14 cellular contexts compared by ENCODE assay signal in genomic region chr13:109500146-109500773, GRCh38.
DNase-seq lines count a peak whose midpoint lies in the region; ATAC-seq and TF ChIP-seq lines count a peak whose summit lies in the region.
"Had no signal": no experiment of that assay in that cellular context is flagged by ENCODE, and none has a peak within 500 bp of the region (broad histone marks: within the 10 kb centered on the region; RNA-seq: fewer than 3 reads in every experiment).

No MANE protein-coding gene starts in this region.

- H3K9ac ChIP-seq in H9 (ENCODE audit: extremely low read depth, insufficient read length, low read length) (no peak overlapping the region), NT2/D1 (ENCODE audit: insufficient read length, low read depth) (no peak overlapping the region), neural progenitor cell (no peak overlapping the region)

- H4K20me1 ChIP-seq in H9 (ENCODE audit: control insufficient read depth, insufficient read depth, insufficient read length) = no peaks in the 10 kb centered on the region
- no peaks in the 10 kb centered on the region for H4K20me1 ChIP-seq in neural progenitor cell (ENCODE audit: low read depth)

- H3K36me3 ChIP-seq in NT2/D1 (ENCODE audit: insufficient read depth, insufficient read length, low read length) (no peaks in the 10 kb centered on the region), neural progenitor cell (no peaks in the 10 kb centered on the region), HAP-1 (replicated peaks) (no peaks in the 10 kb centered on the region)
- H3K36me3 ChIP-seq: suprapubic skin had no signal

- WGBS in H9 (ENCODE audit: extremely low coverage, insufficient read length, low lambda C conversion rate) = no CpG with 5 or more reads among the region's 6 CpGs

- H3K56ac ChIP-seq in H9 (ENCODE audit: insufficient read length, low read depth, low read length) = no peak overlapping the region

- intact Hi-C loops in activated T-helper 1 cell treated with anti-CD3 and anti-CD28 coated beads, Interleukin-12 subunit alpha, Interleukin-12 subunit beta, Interleukin-2, Interleukin-4 antibody, amounts not matched to agents 30 ng/mL and 10 ng/mL and 1 ng/mL, durations not matched to agents 14 hours and 24 hours and 36 hours (cut with micrococcal nuclease) = no loop called here

- no peak for ATAC-seq in HG02981 (IDR thresholded peaks at IDR 0.05; ENCODE audit: unreplicated experiment)

- H3F3A ChIP-seq in neural progenitor cell (ENCODE audit: low read depth) = no peaks in the 10 kb centered on the region

- no peak overlapping the region for H3K18ac ChIP-seq in H9 (ENCODE audit: insufficient read length, low read depth, low read length)

- H3K23me2 ChIP-seq in H9 (ENCODE audit: insufficient read length, low read depth, low read length, poor library complexity, severe bottlenecking) = no peaks in the 10 kb centered on the region

- no peak overlapping the region for H2BK20ac ChIP-seq in H9 (ENCODE audit: low read depth, low read length, poor library complexity, severe bottlenecking)

- H2AK5ac ChIP-seq in H9 (ENCODE audit: insufficient read length, low read length) = no peak overlapping the region

- H3K27me3 ChIP-seq in H9 (ENCODE audit: insufficient read depth, low read length) (no peaks in the 10 kb centered on the region; the same call in 1 of the 2 replicates), NT2/D1 (ENCODE audit: insufficient read depth, insufficient read length) (no peaks in the 10 kb centered on the region), neural progenitor cell (no peaks in the 10 kb centered on the region), HAP-1 (ENCODE audit: low read depth) (no peaks in the 10 kb centered on the region)
- H3K27me3 ChIP-seq: suprapubic skin had no signal

- H3K27me3 Mint-ChIP-seq in H9 (ENCODE audit: low read depth) (no peaks in the 10 kb centered on the region; the same call in 1 of the 2 replicates), neural progenitor cell (ENCODE audit: insufficient read depth, low read depth) (peaks cover 12% of the 10 kb centered on the region)
- H3K27me3 Mint-ChIP-seq in activated T-helper 1 cell treated with anti-CD3 and anti-CD28 coated beads, Interleukin-12 subunit alpha, Interleukin-12 subunit beta, Interleukin-2, Interleukin-4 antibody, amounts not matched to agents 30 ng/mL and 10 ng/mL and 1 ng/mL, durations not matched to agents 14 hours and 24 hours and 36 hours (ENCODE audit: insufficient read depth) = no peaks in the 10 kb centered on the region

- H2BK120ac ChIP-seq in H9 (ENCODE audit: low read depth, low read length, poor library complexity, severe bottlenecking) = no peak overlapping the region

- no peak overlapping the region for H3T11ph ChIP-seq in H9 (ENCODE audit: low read length)

- peaks cover 0 to 9% (median 0%) of the 10 kb centered on the region in 3 experiments; a peak in 3 of 7 replicates for H3K36me3 Mint-ChIP-seq in H9 (ENCODE audit: insufficient read depth in 1 of 3, low read depth in 3 of 3)
- H3K36me3 Mint-ChIP-seq in neural progenitor cell = no peaks in the 10 kb centered on the region
- no peaks in the 10 kb centered on the region for H3K36me3 Mint-ChIP-seq in activated T-helper 1 cell treated with anti-CD3 and anti-CD28 coated beads, Interleukin-12 subunit alpha, Interleukin-12 subunit beta, Interleukin-2, Interleukin-4 antibody, amounts not matched to agents 30 ng/mL and 10 ng/mL and 1 ng/mL, durations not matched to agents 14 hours and 24 hours and 36 hours (ENCODE audit: low read depth)

- DNase-seq in H9 (peak; percentile 46), NT2/D1 (ENCODE audit: low read depth, low spot score) (peak; percentile 9), ecto neural progenitor cell (ENCODE audit: low spot score) (peak; percentile 67), neural progenitor cell (ENCODE audit: low spot score) (peak; percentile 43), HAP-1 (ENCODE audit: low spot score in 2 of 2) (no peak), D341Med (ENCODE audit: low spot score) (no peak)
- no peak for DNase-seq in activated T-helper 1 cell treated with anti-CD3 and anti-CD28 coated beads, Interleukin-12 subunit alpha, Interleukin-12 subunit beta, Interleukin-2, Interleukin-4 antibody, amounts not matched to agents 30 ng/mL and 10 ng/mL and 1 ng/mL, durations not matched to agents 14 hours and 24 hours and 36 hours (ENCODE audit: low spot score)
- DNase-seq: activated T-cell treated with anti-CD3 and anti-CD28 coated beads for 4 hours, aorta, KBM-7, midbrain, NCI-H2171 treated with DMSO at 0.1 percent for 48 hours had no signal

- no peak overlapping the region for H3K4me2 ChIP-seq in H9 (ENCODE audit: insufficient read depth, insufficient read length, low read length)
- no peak overlapping the region for H3K4me2 ChIP-seq in neural progenitor cell

- no peak overlapping the region for H3K14ac ChIP-seq in H9 (ENCODE audit: insufficient read depth, low read length)

- H2BK15ac ChIP-seq in H9 (ENCODE audit: low read depth, low read length) = no peak overlapping the region

- no peak overlapping the region for H3K27ac ChIP-seq in H9 (ENCODE audit: insufficient read length, low read depth, low read length)
- no peak overlapping the region for H3K27ac ChIP-seq in neural progenitor cell
- H3K27ac ChIP-seq: suprapubic skin had no signal

- no peaks in the 10 kb centered on the region for H3K9me3 ChIP-seq in H9 (ENCODE audit: control insufficient read depth, low read depth, low read length)
- H3K9me3 ChIP-seq in NT2/D1 (ENCODE audit: insufficient read depth, low read length) = no peaks in the 10 kb centered on the region
- no peaks in the 10 kb centered on the region for H3K9me3 ChIP-seq in neural progenitor cell (ENCODE audit: low read depth)
- H3K9me3 ChIP-seq in HAP-1 = no peaks in the 10 kb centered on the region
- H3K9me3 ChIP-seq: suprapubic skin had no signal

- H4K5ac ChIP-seq in H9 (ENCODE audit: insufficient read length, low read depth, low read length) = no peak overlapping the region

- H4K91ac ChIP-seq in H9 (ENCODE audit: insufficient read length, low read depth, low read length) = no peak overlapping the region

- H3K4me1 Mint-ChIP-seq in H9 = 0 out of 4 replicates have a peak, but pooled peaks cover 4% of the 10 kb centered on the region in 2 experiments
- peaks cover 11% of the 10 kb centered on the region for H3K4me1 Mint-ChIP-seq in neural progenitor cell
- H3K4me1 Mint-ChIP-seq in activated T-helper 1 cell treated with anti-CD3 and anti-CD28 coated beads, Interleukin-12 subunit alpha, Interleukin-12 subunit beta, Interleukin-2, Interleukin-4 antibody, amounts not matched to agents 30 ng/mL and 10 ng/mL and 1 ng/mL, durations not matched to agents 14 hours and 24 hours and 36 hours (ENCODE audit: low read depth) = no peaks in the 10 kb centered on the region

- H3K4me3 ChIP-seq in NT2/D1 (ENCODE audit: insufficient read length, low read depth) = no peak overlapping the region
- no peak overlapping the region for H3K4me3 ChIP-seq in neural progenitor cell
- no peak overlapping the region for H3K4me3 ChIP-seq in HAP-1
- H3K4me3 ChIP-seq: suprapubic skin had no signal

- H3K4me1 ChIP-seq in H9 (ENCODE audit: insufficient read depth, low read length) (no peaks in the 10 kb centered on the region), NT2/D1 (ENCODE audit: insufficient read depth, insufficient read length) (no peaks in the 10 kb centered on the region), neural progenitor cell (no peaks in the 10 kb centered on the region), HAP-1 (no peaks in the 10 kb centered on the region)
- H3K4me1 ChIP-seq: suprapubic skin had no signal

- no peak overlapping the region for H2BK12ac ChIP-seq in H9 (ENCODE audit: insufficient read length, low read depth, low read length)

- TF ChIP-seq CTCF in H9 (conservative IDR thresholded peaks at IDR 0.05) = peak; percentile 38; the same call in 2 of the 3 replicates
- TF ChIP-seq CTCF in neural progenitor cell (IDR thresholded peaks at IDR 0.05) = peak; percentile 21

- no peak overlapping the region for H3K4me3 Mint-ChIP-seq in H9
- no peak overlapping the region for H3K4me3 Mint-ChIP-seq in neural progenitor cell
- no peak overlapping the region for H3K4me3 Mint-ChIP-seq in activated T-helper 1 cell treated with anti-CD3 and anti-CD28 coated beads, Interleukin-12 subunit alpha, Interleukin-12 subunit beta, Interleukin-2, Interleukin-4 antibody, amounts not matched to agents 30 ng/mL and 10 ng/mL and 1 ng/mL, durations not matched to agents 14 hours and 24 hours and 36 hours

- H2BK5ac ChIP-seq in H9 (ENCODE audit: insufficient read length, low read length) = no peak overlapping the region

- H2AFZ ChIP-seq in H9 (ENCODE audit: low read length) (no peak overlapping the region), neural progenitor cell (replicated peaks) (peak overlapping the region; percentile 50)

- H3K27ac Mint-ChIP-seq in H9 (peak overlapping the region in 1 of 3 experiments; percentile 40; a peak in 1 of 7 replicates), neural progenitor cell (peak overlapping the region; percentile 86)
- no peak overlapping the region for H3K27ac Mint-ChIP-seq in activated T-helper 1 cell treated with anti-CD3 and anti-CD28 coated beads, Interleukin-12 subunit alpha, Interleukin-12 subunit beta, Interleukin-2, Interleukin-4 antibody, amounts not matched to agents 30 ng/mL and 10 ng/mL and 1 ng/mL, durations not matched to agents 14 hours and 24 hours and 36 hours

- H3K23ac ChIP-seq in H9 (ENCODE audit: insufficient read length, low read depth, low read length) = no peak overlapping the region

- H4K8ac ChIP-seq in H9 (replicated peaks; ENCODE audit: insufficient read length, low read depth, low read length) = no peak overlapping the region

- no peaks in the 10 kb centered on the region; the same call in 1 of the 2 replicates for H3K79me2 ChIP-seq in H9 (ENCODE audit: insufficient read depth, low read length)
- no peaks in the 10 kb centered on the region for H3K79me2 ChIP-seq in neural progenitor cell (ENCODE audit: low read depth)

- no peaks in the 10 kb centered on the region for H3K79me1 ChIP-seq in H9 (ENCODE audit: insufficient read depth, low read depth, low read length, poor library complexity, severe bottlenecking)

- H3K4ac ChIP-seq in H9 (ENCODE audit: low read depth, low read length) = no peak overlapping the region

- H3K9me3 Mint-ChIP-seq in H9 (peaks cover 6 to 10% of the 10 kb centered on the region in 2 experiments), neural progenitor cell (peaks cover 15% of the 10 kb centered on the region)
- H3K9me3 Mint-ChIP-seq in activated T-helper 1 cell treated with anti-CD3 and anti-CD28 coated beads, Interleukin-12 subunit alpha, Interleukin-12 subunit beta, Interleukin-2, Interleukin-4 antibody, amounts not matched to agents 30 ng/mL and 10 ng/mL and 1 ng/mL, durations not matched to agents 14 hours and 24 hours and 36 hours = no peaks in the 10 kb centered on the region

- in situ Hi-C loops in HAP-1 (cut with MboI; ENCODE audit: low sequenced_read_pairs) = no loop called here

Comparison
In these comparisons a context has a peak if more than half of its experiments do, and no peak if none do; other contexts are left out.
1. DNase-seq: peak in H9 (single experiment), NT2/D1 (single experiment), ecto neural progenitor cell (single experiment) and neural progenitor cell (single experiment); none in HAP-1 (0 of 2), D341Med (single experiment) and activated T-helper 1 cell treated with anti-CD3 and anti-CD28 coated beads, Interleukin-12 subunit alpha, Interleukin-12 subunit beta, Interleukin-2, Interleukin-4 antibody, amounts not matched to agents 30 ng/mL and 10 ng/mL and 1 ng/mL, durations not matched to agents 14 hours and 24 hours and 36 hours (single experiment).